Comparison of ENCODE assay signal across 8 cellular contexts in genomic region chr10:124677871-124678565, GRCh38.
DNase-seq lines count a peak whose midpoint lies in the region; ATAC-seq and TF ChIP-seq lines count a peak whose summit lies in the region.

No MANE protein-coding gene starts in this region.

- H3K27me3 Mint-ChIP-seq in WTC11 (ENCODE audit: low read depth): no peaks in the 10 kb centered on the region
- peaks cover 12% of the 10 kb centered on the region for H3K27me3 Mint-ChIP-seq in glutamatergic neuron (ENCODE audit: unreplicated experiment)

- POLR2A ChIA-PET in WTC11 (lab: Charles Lee): no interaction called here

- H3K27ac Mint-ChIP-seq in WTC11 (peak overlapping the region; percentile 89), glutamatergic neuron (ENCODE audit: unreplicated experiment) (peak overlapping the region; percentile 89)

- CTCF ChIA-PET in WTC11 (lab: Charles Lee): interaction anchor here (1.4 to 1.7 kb wide), 2 partner anchors 63 kb away, joined by 4 to 7 read pairs; no protein-coding TSS in a partner anchor

- H3K27ac ChIP-seq in gastrocnemius medialis: peak overlapping the region; percentile 55 to 97 (median 68)

- H3K4me1 ChIP-seq in HAP-1: peaks cover 17% of the 10 kb centered on the region
- H3K4me1 ChIP-seq in gastrocnemius medialis: peaks cover 86 to 96% of the 10 kb centered on the region in 2 donors

- H3K36me3 Mint-ChIP-seq in WTC11: peaks cover 22% of the 10 kb centered on the region
- peaks cover 7% of the 10 kb centered on the region for H3K36me3 Mint-ChIP-seq in glutamatergic neuron (ENCODE audit: unreplicated experiment)

- TF ChIP-seq CTCF in WTC11 (IDR thresholded peaks at IDR 0.05) (no peak), glutamatergic neuron (IDR thresholded peaks at IDR 0.05; ENCODE audit: partially characterized antibody, unreplicated experiment) (no peak), gastrocnemius medialis (IDR thresholded peaks at IDR 0.05 in 4 of 5, conservative IDR thresholded peaks at IDR 0.05 in 1 of 5) (no peak)

- no peak overlapping the region for H3K4me3 Mint-ChIP-seq in WTC11
- H3K4me3 Mint-ChIP-seq in glutamatergic neuron (ENCODE audit: unreplicated experiment): peak overlapping the region; percentile 2

- H3K4me1 Mint-ChIP-seq in WTC11 (peaks cover 2% of the 10 kb centered on the region), glutamatergic neuron (ENCODE audit: low read depth, unreplicated experiment) (peaks cover 39% of the 10 kb centered on the region)

- H3K27me3 ChIP-seq in HAP-1 (ENCODE audit: low read depth) (no peaks in the 10 kb centered on the region), gastrocnemius medialis (no peaks in the 10 kb centered on the region)

- H3K36me3 ChIP-seq in HAP-1 (replicated peaks): peaks cover 25% of the 10 kb centered on the region
- H3K36me3 ChIP-seq in gastrocnemius medialis: peaks cover 0 to 22% of the 10 kb centered on the region in 2 donors

- no peak for TF ChIP-seq POLR2A in gastrocnemius medialis (IDR thresholded peaks at IDR 0.05)

- ATAC-seq in WTC11 (no peak), gastrocnemius medialis (peak; percentile 21 to 29)

- H3K4me3 ChIP-seq in HAP-1 (no peak overlapping the region), gastrocnemius medialis (no peak overlapping the region)

- H3K9me3 Mint-ChIP-seq in WTC11 (no peaks in the 10 kb centered on the region), glutamatergic neuron (ENCODE audit: unreplicated experiment) (peaks cover 6% of the 10 kb centered on the region)

- intact Hi-C loops in gastrocnemius medialis (cut with DNase I; ENCODE audit: low total_unique reads): no loop called here

- DNase-seq in HAP-1 (ENCODE audit: low spot score in 2 of 2): peak; percentile 65 to 66
- no peak for DNase-seq in WTC11 (ENCODE audit: low spot score)
- no peak for DNase-seq in glutamatergic neuron
- DNase-seq in gastrocnemius medialis: no peak
- DNase-seq in Kasumi-1 (lab: John Stamatoyannopoulos, UW): no peak
- DNase-seq in GF-D8 (lab: John Stamatoyannopoulos, UW): no peak
- DNase-seq in SHP77 (lab: John Stamatoyannopoulos, UW): no peak
- DNase-seq in NCI-H2227 (lab: John Stamatoyannopoulos, UW; ENCODE audit: unreplicated experiment): no peak

- in situ Hi-C loops in HAP-1 (cut with MboI; ENCODE audit: low sequenced_read_pairs) (loop anchor here (5.0 kb wide), 1 partner anchor 64 kb away; the partner anchor contains the start of gene FAM53B), gastrocnemius medialis (cut with MboI; ENCODE audit: low sequenced_read_pairs in 4 of 4) (no loop called here)

- H3K9me3 ChIP-seq in HAP-1 (no peaks in the 10 kb centered on the region), gastrocnemius medialis (no peaks in the 10 kb centered on the region)

TF ChIP-seq in WTC11, 78 proteins besides CTCF, POLR2A, EP300 and RAD21 (continues in another document):
- no peak for TF ChIP-seq AR (CRISPR knock-in tag; IDR thresholded peaks at IDR 0.05)
- TF ChIP-seq HMGXB4 (CRISPR knock-in tag; IDR thresholded peaks at IDR 0.05): no peak
- TF ChIP-seq ELF4 (CRISPR knock-in tag; IDR thresholded peaks at IDR 0.05; ENCODE audit: low read depth): no peak
- TF ChIP-seq RELA (CRISPR knock-in tag; IDR thresholded peaks at IDR 0.05; ENCODE audit: borderline replicate concordance): no peak
- no peak for TF ChIP-seq HMGA2 (CRISPR knock-in tag; IDR thresholded peaks at IDR 0.05)
- TF ChIP-seq SMAD4 (CRISPR knock-in tag; IDR thresholded peaks at IDR 0.05): no peak
- no peak for TF ChIP-seq ZNF512 (CRISPR knock-in tag; IDR thresholded peaks at IDR 0.05; ENCODE audit: borderline replicate concordance)
- no peak for TF ChIP-seq RORB (CRISPR knock-in tag; IDR thresholded peaks at IDR 0.05)
- no peak for TF ChIP-seq ZNF671 (CRISPR knock-in tag; IDR thresholded peaks at IDR 0.05)
- TF ChIP-seq ERG (CRISPR knock-in tag; IDR thresholded peaks at IDR 0.05): no peak
- no peak for TF ChIP-seq NR1H2 (CRISPR knock-in tag; IDR thresholded peaks at IDR 0.05)
- TF ChIP-seq IRF1 (CRISPR knock-in tag; IDR thresholded peaks at IDR 0.05): no peak
- TF ChIP-seq MYBL2 (CRISPR knock-in tag; IDR thresholded peaks at IDR 0.05): no peak
- TF ChIP-seq ZNF281 (CRISPR knock-in tag; IDR thresholded peaks at IDR 0.05): no peak

Comparison
In these comparisons a context has a peak if more than half of its experiments do, and no peak if none do; other contexts are left out.
1. DNase-seq: peak in HAP-1 (2 of 2); none in WTC11 (single experiment), glutamatergic neuron (single experiment), gastrocnemius medialis (0 of 2), Kasumi-1 (0 of 2), GF-D8 (single experiment), SHP77 (0 of 2) and NCI-H2227 (single experiment).